In genomic region chr2:238445409-238446190, GRCh38 we compare ENCODE assay signal across 2 cellular contexts.
TF ChIP-seq lines count a peak whose summit lies in the region.

No MANE protein-coding gene starts in this region.

TF ChIP-seq in liver, 16 proteins besides CTCF, POLR2A, EP300 and RAD21 (continued from another document):
- TF ChIP-seq, protein P1, sequence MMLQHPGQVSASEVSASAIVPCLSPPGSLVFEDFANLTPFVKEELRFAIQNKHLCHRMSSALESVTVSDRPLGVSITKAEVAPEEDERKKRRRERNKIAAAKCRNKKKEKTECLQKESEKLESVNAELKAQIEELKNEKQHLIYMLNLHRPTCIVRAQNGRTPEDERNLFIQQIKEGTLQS (IDR thresholded peaks at IDR 0.05), result peak; percentile 25
- TF ChIP-seq RXRA (IDR thresholded peaks at IDR 0.05) (peak in 1 of 2 donors; percentile 73), NR2F2 (IDR thresholded peaks at IDR 0.05) (peak; percentile 21), JUND (IDR thresholded peaks at IDR 0.05) (no peak), SP1 (IDR thresholded peaks at IDR 0.05) (peak; percentile 60)

TF ChIP-seq in HepG2, 621 proteins besides CTCF, POLR2A, EP300 and RAD21 (continued from another document):
- no peak for TF ChIP-seq TRIM22 (IDR thresholded peaks at IDR 0.05)
- no peak for TF ChIP-seq ZNF746 (CRISPR knock-in tag; IDR thresholded peaks at IDR 0.05)
- TF ChIP-seq HOXA7 (CRISPR knock-in tag; IDR thresholded peaks at IDR 0.05), result no peak
- no peak for TF ChIP-seq HMG20A (CRISPR knock-in tag; IDR thresholded peaks at IDR 0.05; ENCODE audit: borderline replicate concordance)
- TF ChIP-seq NBN (conservative IDR thresholded peaks at IDR 0.05), result no peak
- no peak for TF ChIP-seq NFKB2 (CRISPR knock-in tag; IDR thresholded peaks at IDR 0.05; ENCODE audit: borderline replicate concordance)
- no peak for TF ChIP-seq PCBP2 (optimal IDR thresholded peaks at IDR 0.05; ENCODE audit: low read depth, low read length, poor library complexity, severe bottlenecking)
- no peak for TF ChIP-seq ZNF597 (CRISPR knock-in tag; IDR thresholded peaks at IDR 0.05)
- no peak for TF ChIP-seq NONO (IDR thresholded peaks at IDR 0.05)
- no peak for TF ChIP-seq NONO (CRISPR knock-in tag; conservative IDR thresholded peaks at IDR 0.05)
- TF ChIP-seq ISX (CRISPR knock-in tag; conservative IDR thresholded peaks at IDR 0.05), result no peak
- no peak for TF ChIP-seq ZNF782 (CRISPR knock-in tag; IDR thresholded peaks at IDR 0.05; ENCODE audit: borderline replicate concordance)
- TF ChIP-seq ZNF484 (CRISPR knock-in tag; IDR thresholded peaks at IDR 0.05; ENCODE audit: borderline replicate concordance, low read depth), result no peak
- TF ChIP-seq ZNF224 (CRISPR knock-in tag; IDR thresholded peaks at IDR 0.05), result no peak
- TF ChIP-seq PATZ1 (CRISPR knock-in tag; IDR thresholded peaks at IDR 0.05), result no peak
- TF ChIP-seq, protein P2, sequence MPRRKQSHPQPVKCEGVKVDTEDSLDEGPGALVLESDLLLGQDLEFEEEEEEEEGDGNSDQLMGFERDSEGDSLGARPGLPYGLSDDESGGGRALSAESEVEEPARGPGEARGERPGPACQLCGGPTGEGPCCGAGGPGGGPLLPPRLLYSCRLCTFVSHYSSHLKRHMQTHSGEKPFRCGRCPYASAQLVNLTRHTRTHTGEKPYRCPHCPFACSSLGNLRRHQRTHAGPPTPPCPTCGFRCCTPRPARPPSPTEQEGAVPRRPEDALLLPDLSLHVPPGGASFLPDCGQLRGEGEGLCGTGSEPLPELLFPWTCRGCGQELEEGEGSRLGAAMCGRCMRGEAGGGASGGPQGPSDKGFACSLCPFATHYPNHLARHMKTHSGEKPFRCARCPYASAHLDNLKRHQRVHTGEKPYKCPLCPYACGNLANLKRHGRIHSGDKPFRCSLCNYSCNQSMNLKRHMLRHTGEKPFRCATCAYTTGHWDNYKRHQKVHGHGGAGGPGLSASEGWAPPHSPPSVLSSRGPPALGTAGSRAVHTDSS (CRISPR knock-in tag; conservative IDR thresholded peaks at IDR 0.05), result no peak
TF ChIP-seq in HepG2: peak in this region for 0.
